In genomic region chr17:8968503-8968902, GRCh38 we compare ENCODE assay signal across 20 cellular contexts. TPM values are rescaled to one million over a fixed set of nuclear protein-coding genes. Genes with fewer than 3 reads are reported as not detected.
"Had no signal": no experiment of that assay in that cellular context is flagged by ENCODE, and none has a peak within 500 bp of the region (broad histone marks: within the 10 kb centered on the region; RNA-seq: fewer than 3 reads in every experiment).

No MANE protein-coding gene starts in this region.

- H3K27ac ChIP-seq: foreskin keratinocyte, right atrium auricular region, thoracic aorta had no signal

- H3K36me3 ChIP-seq: right atrium auricular region, thoracic aorta had no signal

- H3K4me1 ChIP-seq: foreskin keratinocyte had no signal

- H3K4me3 ChIP-seq: right atrium auricular region, skin epidermis, thoracic aorta had no signal

- H3K36me3 Mint-ChIP-seq: brain had no signal

- ATAC-seq: foreskin keratinocyte, left ventricle myocardium superior, T-helper 17 cell, WTC11 had no signal

- H3K4me3 Mint-ChIP-seq: activated CD4-positive, alpha-beta T cell treated with anti-CD3 and anti-CD28 coated beads, Interleukin-2, amount 10 ng/mL, durations not matched to agents 7 days and 5 days; brain; nephron progenitor cell; T-helper 17 cell; WTC11 had no signal

- FAIRE-seq: TTC549 had no signal

- DNase-seq: activated CD4-positive, alpha-beta T cell treated with anti-CD3 and anti-CD28 coated beads, Interleukin-2, amount 10 ng/mL, durations not matched to agents 7 days and 5 days; activated naive CD4-positive, alpha-beta T cell treated with anti-CD3 and anti-CD28 coated beads, Interleukin-2, amount 50 U/mL, for 16 hours; cortex of kidney; effector memory CD4-positive, alpha-beta T cell; foreskin keratinocyte; glutamatergic neuron; hypothalamus; kidney glomerular epithelial cell; left ventricle myocardium superior; mesendoderm; nephron progenitor cell; stimulated activated CD4-positive, alpha-beta T cell treated with anti-CD3 and anti-CD28 coated beads, Interleukin-4, amount 100 ng/mL, for 24 hours; T-helper 17 cell had no signal

- H3K27me3 Mint-ChIP-seq: activated CD4-positive, alpha-beta T cell treated with anti-CD3 and anti-CD28 coated beads, Interleukin-2, amount 10 ng/mL, durations not matched to agents 7 days and 5 days; T-helper 17 cell had no signal

- H3K9me3 ChIP-seq: thoracic aorta had no signal

- H3K27ac Mint-ChIP-seq: brain, nephron progenitor cell, progenitor cell of endocrine pancreas, T-helper 17 cell, WTC11 had no signal

RNA-seq across cellular contexts. Expression of gene PIK3R5, which starts 3.0 kb away (rescaled TPM):
- total RNA-seq: foreskin keratinocyte had no signal
- polyA plus RNA-seq: foreskin keratinocyte had no signal
